Comparison of ENCODE assay signal across 8 cellular contexts in genomic region chr12:100827901-100828520, GRCh38. TPM values are rescaled to one million over a fixed set of nuclear protein-coding genes. Genes with fewer than 3 reads are reported as not detected.
A peak's percentile ranks its signal among the peaks of the same experiment; 100 is the strongest.
DNase-seq lines count a peak whose midpoint lies in the region; ATAC-seq and TF ChIP-seq lines count a peak whose summit lies in the region.

No MANE protein-coding gene starts in this region.

- no peak overlapping the region for H3K4ac ChIP-seq in H9 (ENCODE audit: low read depth, low read length)
- no peak overlapping the region for H3K4ac ChIP-seq in neuronal stem cell (ENCODE audit: low read length)

- H3K79me2 ChIP-seq in H9 (ENCODE audit: insufficient read depth, low read length): no peaks in the 10 kb centered on the region

- no peaks in the 10 kb centered on the region for H3K9me3 Mint-ChIP-seq in H9
- H3K9me3 Mint-ChIP-seq in activated naive CD8-positive, alpha-beta T cell treated with anti-CD3 and anti-CD28 coated beads for 36 hours: peaks cover 3% of the 10 kb centered on the region

- H3K4me1 Mint-ChIP-seq in H9: peaks cover 3 to 13% of the 10 kb centered on the region in 2 experiments; a peak in 3 of 4 replicates
- no peaks in the 10 kb centered on the region for H3K4me1 Mint-ChIP-seq in activated naive CD8-positive, alpha-beta T cell treated with anti-CD3 and anti-CD28 coated beads for 36 hours

- no CpG with 5 or more reads among the region's 4 CpGs for WGBS in H9 (ENCODE audit: extremely low coverage, insufficient read length, low lambda C conversion rate)
- WGBS in neuronal stem cell (ENCODE audit: extremely low coverage in 2 of 2, insufficient read length in 2 of 2, insufficient replicate concordance in 1 of 2), 2 donors: no CpG with 5 or more reads among the region's 4 CpGs

- no peak overlapping the region for H2AK5ac ChIP-seq in H9 (ENCODE audit: insufficient read length, low read length)
- no peak overlapping the region for H2AK5ac ChIP-seq in neuronal stem cell (ENCODE audit: low read depth, low read length)

- H2BK20ac ChIP-seq in H9 (ENCODE audit: low read depth, low read length, poor library complexity, severe bottlenecking): no peak overlapping the region

- H3K23ac ChIP-seq in H9 (ENCODE audit: insufficient read length, low read depth, low read length) (no peak overlapping the region), neuronal stem cell (ENCODE audit: low read depth, low read length, poor library complexity) (no peak overlapping the region)

- H3K56ac ChIP-seq in H9 (ENCODE audit: insufficient read length, low read depth, low read length): no peak overlapping the region

- H3K27me3 ChIP-seq in H9 (ENCODE audit: insufficient read depth, low read length): no peaks in the 10 kb centered on the region
- no peaks in the 10 kb centered on the region for H3K27me3 ChIP-seq in neuronal stem cell (ENCODE audit: control insufficient read depth in 3 of 3, insufficient read depth in 3 of 3, low read depth in 1 of 3, low read length in 3 of 3)

- H4K20me1 ChIP-seq in H9 (ENCODE audit: control insufficient read depth, insufficient read depth, insufficient read length): no peaks in the 10 kb centered on the region

- no peaks in the 10 kb centered on the region for H3K23me2 ChIP-seq in H9 (ENCODE audit: insufficient read length, low read depth, low read length, poor library complexity, severe bottlenecking)

- H3K4me3 ChIP-seq in choroid plexus epithelial cell (ENCODE audit: low read depth, low read length) (no peak overlapping the region), neuronal stem cell (ENCODE audit: low read length in 2 of 2) (no peak overlapping the region)

- H2BK120ac ChIP-seq in H9 (ENCODE audit: low read depth, low read length, poor library complexity, severe bottlenecking) (no peak overlapping the region), neuronal stem cell (ENCODE audit: low read depth, low read length) (no peak overlapping the region)

- no peak overlapping the region for H3K4me3 Mint-ChIP-seq in H9
- H3K4me3 Mint-ChIP-seq in activated naive CD8-positive, alpha-beta T cell treated with anti-CD3 and anti-CD28 coated beads for 36 hours: no peak overlapping the region

- TF ChIP-seq CTCF in H9 (conservative IDR thresholded peaks at IDR 0.05) (peak; percentile 89), choroid plexus epithelial cell (conservative IDR thresholded peaks at IDR 0.05; ENCODE audit: low read depth, low read length) (peak; percentile 73)

- H3K27ac ChIP-seq in H9 (ENCODE audit: insufficient read length, low read depth, low read length) (no peak overlapping the region), neuronal stem cell (replicated peaks; ENCODE audit: low read length) (no peak overlapping the region)

- no peak overlapping the region for H3K18ac ChIP-seq in H9 (ENCODE audit: insufficient read length, low read depth, low read length)
- no peak overlapping the region for H3K18ac ChIP-seq in neuronal stem cell (ENCODE audit: low read length)

- no peak overlapping the region for H3K27ac Mint-ChIP-seq in H9
- no peak overlapping the region for H3K27ac Mint-ChIP-seq in activated naive CD8-positive, alpha-beta T cell treated with anti-CD3 and anti-CD28 coated beads for 36 hours

- no peaks in the 10 kb centered on the region for H3K79me1 ChIP-seq in H9 (ENCODE audit: insufficient read depth, low read depth, low read length, poor library complexity, severe bottlenecking)
- no peaks in the 10 kb centered on the region for H3K79me1 ChIP-seq in neuronal stem cell (ENCODE audit: low read depth, low read length)

- H3K9me3 ChIP-seq in H9 (ENCODE audit: control insufficient read depth, low read depth, low read length) (no peaks in the 10 kb centered on the region), neuronal stem cell (replicated peaks in 1 of 2; ENCODE audit: control insufficient read depth in 2 of 2, insufficient read depth in 1 of 2, low read depth in 1 of 2, low read length in 2 of 2) (no peaks in the 10 kb centered on the region)

- no peak overlapping the region for H2AFZ ChIP-seq in H9 (ENCODE audit: low read length)
- H2AFZ ChIP-seq in neuronal stem cell (ENCODE audit: low read length): no peak overlapping the region

- H4K5ac ChIP-seq in H9 (ENCODE audit: insufficient read length, low read depth, low read length): no peak overlapping the region

- DNase-seq in DMS 273 (lab: John Stamatoyannopoulos, UW; ENCODE audit: unreplicated experiment) (peak; percentile 57), H9 (no peak), NCI-H226 (peak; percentile 18), choroid plexus epithelial cell (ENCODE audit: low read depth) (peak; percentile 65), neuronal stem cell (ENCODE audit: low spot score) (peak; percentile 21), amniotic stem cell (lab: John Stamatoyannopoulos, UW) (no peak)
- DNase-seq in activated naive CD8-positive, alpha-beta T cell treated with anti-CD3 and anti-CD28 coated beads for 36 hours: no peak

- no peaks in the 10 kb centered on the region for H3K36me3 ChIP-seq in neuronal stem cell (replicated peaks in 1 of 2; ENCODE audit: control insufficient read depth in 2 of 2, insufficient read depth in 2 of 2, low read length in 2 of 2)

- H4K8ac ChIP-seq in H9 (replicated peaks; ENCODE audit: insufficient read length, low read depth, low read length) (no peak overlapping the region), neuronal stem cell (ENCODE audit: low read depth, low read length) (no peak overlapping the region)

- no peak overlapping the region for H2BK12ac ChIP-seq in H9 (ENCODE audit: insufficient read length, low read depth, low read length)
- no peak overlapping the region for H2BK12ac ChIP-seq in neuronal stem cell (ENCODE audit: low read length)

- no peak overlapping the region for H3K9ac ChIP-seq in H9 (ENCODE audit: extremely low read depth, insufficient read length, low read length)
- H3K9ac ChIP-seq in neuronal stem cell (ENCODE audit: low read depth, low read length, poor library complexity): no peak overlapping the region

- H3K4me1 ChIP-seq in H9 (ENCODE audit: insufficient read depth, low read length): no peaks in the 10 kb centered on the region
- no peaks in the 10 kb centered on the region for H3K4me1 ChIP-seq in neuronal stem cell (ENCODE audit: control insufficient read depth in 2 of 2, insufficient read depth in 1 of 2, low read depth in 1 of 2, low read length in 2 of 2)

- ATAC-seq in HG03521 (IDR thresholded peaks at IDR 0.05; ENCODE audit: unreplicated experiment): no peak

- H2BK5ac ChIP-seq in H9 (ENCODE audit: insufficient read length, low read length) (no peak overlapping the region), neuronal stem cell (ENCODE audit: low read length) (no peak overlapping the region)

- no peak overlapping the region for H3K4me2 ChIP-seq in H9 (ENCODE audit: insufficient read depth, insufficient read length, low read length)
- no peak overlapping the region for H3K4me2 ChIP-seq in neuronal stem cell (ENCODE audit: insufficient read depth, low read length, poor library complexity, severe bottlenecking)

- no peak overlapping the region for H3T11ph ChIP-seq in H9 (ENCODE audit: low read length)

- H3K36me3 Mint-ChIP-seq in H9 (ENCODE audit: insufficient read depth in 1 of 3, low read depth in 3 of 3): no peaks in the 10 kb centered on the region
- no peaks in the 10 kb centered on the region for H3K36me3 Mint-ChIP-seq in activated naive CD8-positive, alpha-beta T cell treated with anti-CD3 and anti-CD28 coated beads for 36 hours

- H3K27me3 Mint-ChIP-seq in H9 (ENCODE audit: low read depth): no peaks in the 10 kb centered on the region; the same call in 1 of the 2 replicates
- H3K27me3 Mint-ChIP-seq in activated naive CD8-positive, alpha-beta T cell treated with anti-CD3 and anti-CD28 coated beads for 36 hours: no peaks in the 10 kb centered on the region

- no peak overlapping the region for H4K91ac ChIP-seq in H9 (ENCODE audit: insufficient read length, low read depth, low read length)
- H4K91ac ChIP-seq in neuronal stem cell (ENCODE audit: low read depth, low read length, poor library complexity): no peak overlapping the region

- no peak overlapping the region for H2BK15ac ChIP-seq in H9 (ENCODE audit: low read depth, low read length)
- H2BK15ac ChIP-seq in neuronal stem cell (ENCODE audit: low read length): no peak overlapping the region

- H3K14ac ChIP-seq in H9 (ENCODE audit: insufficient read depth, low read length) (no peak overlapping the region), neuronal stem cell (ENCODE audit: low read length) (no peak overlapping the region)

RNA-seq across cellular contexts. Expression of gene ANO4, which starts 33.4 kb away (rescaled TPM):
- 5.7 and 6.1 TPM in 2 replicates for total RNA-seq in H9 (2021)
- polyA plus RNA-seq in neuronal stem cell (2013, experiment 1 of 2): 0.33 TPM
- 0.33 TPM for polyA plus RNA-seq in neuronal stem cell (2013, experiment 2 of 2)
- not detected for total RNA-seq in activated naive CD8-positive, alpha-beta T cell treated with anti-CD3 and anti-CD28 coated beads for 36 hours

Comparison
In these comparisons a context has a peak if more than half of its experiments do, and no peak if none do; other contexts are left out.
1. DNase-seq: peak in DMS 273 (single experiment), NCI-H226 (single experiment), choroid plexus epithelial cell (single experiment) and neuronal stem cell (single experiment); none in H9 (single experiment), amniotic stem cell (single experiment) and activated naive CD8-positive, alpha-beta T cell treated with anti-CD3 and anti-CD28 coated beads for 36 hours (single experiment).